Comparison of ENCODE assay signal across 8 cellular contexts in the genomic region with DNA sequence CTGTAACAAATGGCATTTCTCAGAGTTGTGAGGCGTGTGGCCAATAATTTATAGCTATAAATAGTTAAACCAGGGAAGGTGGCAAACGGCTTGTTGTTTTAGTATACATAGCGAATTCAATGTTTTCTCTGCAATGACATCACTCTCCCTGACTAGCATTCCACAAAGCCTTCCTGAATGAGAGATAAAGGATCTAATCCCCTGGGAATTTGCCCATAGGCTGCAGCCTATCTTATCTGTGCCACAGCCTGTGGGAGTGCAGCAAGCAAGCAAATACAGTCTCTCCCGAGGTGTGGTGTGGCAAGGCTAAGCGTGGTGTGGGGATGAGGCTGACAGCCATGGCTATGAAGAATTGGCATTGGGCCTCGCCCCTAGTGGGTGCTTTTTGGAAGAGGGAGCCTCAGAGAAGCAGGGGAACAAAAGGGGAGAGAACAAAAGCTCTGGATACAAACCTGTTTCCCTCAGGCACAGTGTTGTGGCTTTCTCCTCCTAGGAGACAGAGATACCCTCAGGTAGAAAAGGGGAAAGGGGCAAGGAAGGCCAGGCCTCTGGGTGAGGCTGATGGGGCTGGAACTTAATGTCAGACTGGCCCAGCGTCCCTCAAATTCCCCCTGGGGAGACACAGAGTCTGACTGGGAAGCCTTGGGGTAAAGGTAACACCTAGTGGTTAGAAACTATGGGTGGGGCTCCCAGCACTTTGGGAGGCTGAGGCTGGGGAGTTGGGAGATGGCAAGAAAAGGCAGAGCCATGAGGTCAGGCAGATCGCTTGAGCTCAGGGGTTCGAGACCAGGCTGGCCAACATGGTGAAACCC. TPM values are rescaled to one million over a fixed set of nuclear protein-coding genes. Genes with fewer than 3 reads are reported as not detected.
DNase-seq lines count a peak whose midpoint lies in the region; ATAC-seq and FAIRE-seq lines count a peak whose summit lies in the region.

No MANE protein-coding gene starts in this region.

- ATAC-seq in CD4-positive, CD25-positive, alpha-beta regulatory T cell (ENCODE audit: low read depth in 2 of 2): no peak
- ATAC-seq in left colon: peak; percentile 26
- no peak for ATAC-seq in HG03139 (IDR thresholded peaks at IDR 0.05; ENCODE audit: unreplicated experiment)
- no peak for ATAC-seq in GM21737 (IDR thresholded peaks at IDR 0.05; ENCODE audit: unreplicated experiment)

- peak overlapping the region in 2 of 4 donors; percentile 2 to 61 for H3K4me3 Mint-ChIP-seq in CD4-positive, CD25-positive, alpha-beta regulatory T cell

- no peak overlapping the region for H3K4me3 ChIP-seq in CD4-positive, CD25-positive, alpha-beta regulatory T cell (ENCODE audit: low read depth, low read length)

- intact Hi-C loops in left colon (cut with DNase I, micrococcal nuclease): no loop called here

- no peaks in the 10 kb centered on the region for H3K27me3 ChIP-seq in CD4-positive, CD25-positive, alpha-beta regulatory T cell (ENCODE audit: control insufficient read depth, insufficient read depth, low read length)

- H3K4me1 Mint-ChIP-seq in CD4-positive, CD25-positive, alpha-beta regulatory T cell: peaks cover 25 to 82% (median 44%) of the 10 kb centered on the region in 4 donors

- peaks cover 44% of the 10 kb centered on the region for H3K4me1 ChIP-seq in CD4-positive, CD25-positive, alpha-beta regulatory T cell (ENCODE audit: control insufficient read depth, insufficient read depth, low read length, poor library complexity, severe bottlenecking)

- peak overlapping the region; percentile 34 for H3K27ac ChIP-seq in CD4-positive, CD25-positive, alpha-beta regulatory T cell (ENCODE audit: insufficient read depth, low read length, poor library complexity, severe bottlenecking)

- no peaks in the 10 kb centered on the region for H3K27me3 Mint-ChIP-seq in CD4-positive, CD25-positive, alpha-beta regulatory T cell

- FAIRE-seq in HTR-8/SVneo (lab: Jason Lieb, UNC): peak; percentile 65

- no peak for DNase-seq in CD4-positive, CD25-positive, alpha-beta regulatory T cell
- DNase-seq in HTR-8/SVneo (ENCODE audit: insufficient read length, low spot score) (peak; percentile 72), astrocyte of the hippocampus (ENCODE audit: low read depth, low spot score) (peak; percentile 81), left colon (no peak), RKO (ENCODE audit: low spot score) (no peak), NCI-H510A treated with DMSO at 0.1 percent for 48 hours (lab: John Stamatoyannopoulos, UW) (no peak)

- peaks cover 0 to 2% (median 0%) of the 10 kb centered on the region in 7 donors for H3K9me3 Mint-ChIP-seq in CD4-positive, CD25-positive, alpha-beta regulatory T cell

- H3K36me3 Mint-ChIP-seq in CD4-positive, CD25-positive, alpha-beta regulatory T cell: peaks cover 43% of the 10 kb centered on the region

- H3K9me3 ChIP-seq in CD4-positive, CD25-positive, alpha-beta regulatory T cell (ENCODE audit: control insufficient read depth in 2 of 2, low read length in 2 of 2): no peaks in the 10 kb centered on the region

- peaks cover 46% of the 10 kb centered on the region for H3K36me3 ChIP-seq in CD4-positive, CD25-positive, alpha-beta regulatory T cell (ENCODE audit: control insufficient read depth, insufficient read depth, low read length)

- H3K27ac Mint-ChIP-seq in CD4-positive, CD25-positive, alpha-beta regulatory T cell: peak overlapping the region; percentile 45 to 95 (median 80)

RNA-seq across cellular contexts. Expression of gene TAGLN2, which starts 8.9 kb away (rescaled TPM):
- total RNA-seq in CD4-positive, CD25-positive, alpha-beta regulatory T cell: 503 TPM
- 1,000 to 10,000 TPM in 2 of 4 donors, 100 to 1,000 TPM in 2; 723 to 1,055 (median 950) TPM for polyA plus RNA-seq in CD4-positive, CD25-positive, alpha-beta regulatory T cell
- 100 to 1,000 TPM; 268 to 291 TPM for total RNA-seq in left colon

RNA-seq across cellular contexts. Expression of gene CFAP45, which starts 16.5 kb away (rescaled TPM):
- 7.2 TPM for total RNA-seq in CD4-positive, CD25-positive, alpha-beta regulatory T cell
- polyA plus RNA-seq in CD4-positive, CD25-positive, alpha-beta regulatory T cell: under 1 TPM in 3 of 4 donors, not detected in 1; 0.40 to 0.52 (median 0.44) TPM
- under 1 TPM; 0.31 to 0.34 TPM for total RNA-seq in left colon

RNA-seq across cellular contexts. Expression of gene IGSF9, which starts 29.0 kb away (rescaled TPM):
- total RNA-seq in CD4-positive, CD25-positive, alpha-beta regulatory T cell: not detected
- under 1 TPM in 1 of 4 donors, not detected in 3; 0.23 TPM for polyA plus RNA-seq in CD4-positive, CD25-positive, alpha-beta regulatory T cell
- 10 to 100 TPM; 31.5 to 46.3 TPM for total RNA-seq in left colon

RNA-seq across cellular contexts. Expression of gene SLAMF9, which starts 37.6 kb away (rescaled TPM):
- not detected for total RNA-seq in CD4-positive, CD25-positive, alpha-beta regulatory T cell
- not detected for polyA plus RNA-seq in CD4-positive, CD25-positive, alpha-beta regulatory T cell
- total RNA-seq in left colon: not detected

RNA-seq across cellular contexts. Expression of gene VSIG8, which starts 54.0 kb away (rescaled TPM):
- total RNA-seq in CD4-positive, CD25-positive, alpha-beta regulatory T cell: not detected
- polyA plus RNA-seq in CD4-positive, CD25-positive, alpha-beta regulatory T cell: not detected
- total RNA-seq in left colon: not detected

Comparison
In these comparisons a context has a peak if more than half of its experiments do, and no peak if none do; other contexts are left out.
1. DNase-seq: peak in HTR-8/SVneo (single experiment) and astrocyte of the hippocampus (single experiment); none in CD4-positive, CD25-positive, alpha-beta regulatory T cell (0 of 3), left colon (0 of 2), RKO (single experiment) and NCI-H510A treated with DMSO at 0.1 percent for 48 hours (single experiment).
2. RNA of gene IGSF9, which starts 29.0 kb away (total RNA-seq): 31.5 to 46.3 TPM in left colon; not detected in CD4-positive, CD25-positive, alpha-beta regulatory T cell (single experiment); every median in the first group is over 10 times any median in the second.